In the genomic region with DNA sequence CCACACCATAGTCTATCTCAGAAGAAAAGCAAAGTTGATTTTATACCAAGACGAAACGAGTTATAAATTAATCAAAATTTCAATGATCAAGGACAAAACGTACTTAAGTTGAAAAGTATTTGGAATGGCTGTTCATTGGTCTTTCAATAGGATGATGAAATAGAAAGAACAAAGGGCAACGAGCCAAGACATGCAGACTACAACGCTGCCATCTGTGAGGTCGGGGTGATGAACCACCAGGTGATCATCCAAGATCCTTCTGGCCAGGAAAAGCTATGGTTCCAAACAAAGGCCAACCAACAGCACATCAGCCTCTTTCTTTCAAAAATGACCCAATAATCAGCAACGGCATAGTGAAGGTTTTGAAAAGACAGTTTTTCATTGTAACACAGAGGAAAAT, we compare ENCODE assay signal across 22 cellular contexts. TPM values are rescaled to one million over a fixed set of nuclear protein-coding genes. Genes with fewer than 3 reads are reported as not detected.
DNase-seq lines count a peak whose midpoint lies in the region; FAIRE-seq and TF ChIP-seq lines count a peak whose summit lies in the region.
"Had no signal": no experiment of that assay in that cellular context is flagged by ENCODE, and none has a peak within 500 bp of the region (broad histone marks: within the 10 kb centered on the region; RNA-seq: fewer than 3 reads in every experiment).

No MANE protein-coding gene starts in this region.

- TF ChIP-seq CTCF in epithelial cell of esophagus (IDR thresholded peaks at IDR 0.05; ENCODE audit: insufficient read depth, low read depth, low read length, missing control alignments) (no peak), left ventricle myocardium inferior (IDR thresholded peaks at IDR 0.05; ENCODE audit: borderline replicate concordance) (no peak)

- 20 to 53% (median 32%) methylated on average over 7 of the region's 7 CpGs for WGBS in small intestine, 3 donors

- no peak overlapping the region for H3K4me3 ChIP-seq in epithelial cell of esophagus (ENCODE audit: low read length)
- no peak overlapping the region for H3K4me3 ChIP-seq in small intestine (ENCODE audit: low read depth in 1 of 2, low read length in 2 of 2)
- H3K4me3 ChIP-seq in left ventricle myocardium inferior: no peak overlapping the region
- H3K4me3 ChIP-seq: BLaER1, Peyer's patch, SK-N-MC had no signal

- H3K27ac ChIP-seq in small intestine (ENCODE audit: low read depth in 1 of 2, low read length in 1 of 2) (no peak overlapping the region), left ventricle myocardium inferior (replicated peaks) (no peak overlapping the region)
- H3K27ac ChIP-seq: BLaER1, Peyer's patch, SK-N-MC had no signal

- H3K9me3 ChIP-seq in small intestine (ENCODE audit: control insufficient read depth, low read depth) (no peaks in the 10 kb centered on the region), left ventricle myocardium inferior (replicated peaks) (no peaks in the 10 kb centered on the region)
- H3K9me3 ChIP-seq: BLaER1, Peyer's patch had no signal

- H3K27me3 ChIP-seq in small intestine (ENCODE audit: control insufficient read depth in 2 of 2, insufficient read depth in 2 of 2, low read length in 2 of 2): no peaks in the 10 kb centered on the region
- no peaks in the 10 kb centered on the region for H3K27me3 ChIP-seq in left ventricle myocardium inferior (ENCODE audit: low read depth)
- H3K27me3 ChIP-seq: BLaER1, Peyer's patch had no signal

- peaks cover 0 to 2% of the 10 kb centered on the region in 2 donors for H3K36me3 ChIP-seq in small intestine (ENCODE audit: control insufficient read depth in 2 of 2, insufficient read depth in 2 of 2, low read length in 2 of 2)
- no peaks in the 10 kb centered on the region for H3K36me3 ChIP-seq in left ventricle myocardium inferior
- H3K36me3 ChIP-seq: Peyer's patch had no signal

- no peak for TF ChIP-seq POLR2A in GM12891 (IDR thresholded peaks at IDR 0.05; ENCODE audit: low read depth, low read length)

- intact Hi-C loops in left ventricle myocardium inferior (cut with micrococcal nuclease): loop anchor here (10.0 kb wide), 2 partner anchors 142 to 218 kb away; no protein-coding TSS in a partner anchor

- DNase-seq in NCI-H1105 treated with DMSO at 0.1 percent for 48 hours (lab: John Stamatoyannopoulos, UW): peak; percentile 2
- DNase-seq in NCI-H1105 (lab: John Stamatoyannopoulos, UW): no peak
- DNase-seq in NCI-H82 treated with DMSO at 0.1 percent for 48 hours (lab: John Stamatoyannopoulos, UW; ENCODE audit: unreplicated experiment): peak; percentile 6
- DNase-seq in epithelial cell of esophagus (ENCODE audit: low read depth): peak; percentile 64
- peak; percentile 52 for DNase-seq in small intestine
- DNase-seq in nucleus accumbens (lab: John Stamatoyannopoulos, UW): no peak
- DNase-seq in left ventricle myocardium inferior: no peak
- no peak for DNase-seq in GM12891 (ENCODE audit: insufficient read length, low spot score)
- DNase-seq: 8988T; CD8-positive, alpha-beta memory T cell; EL; HFFc6; Karpas-422; NCI-H1436; NCI-H2081; NCI-H2227 treated with DMSO at 0.1 percent for 48 hours; Peyer's patch; T-helper 9 cell had no signal

- H3K4me1 ChIP-seq in small intestine (ENCODE audit: control insufficient read depth in 2 of 2, insufficient read depth in 1 of 2, low read depth in 1 of 2, low read length in 1 of 2): no peaks in the 10 kb centered on the region
- H3K4me1 ChIP-seq in left ventricle myocardium inferior: peaks cover 19% of the 10 kb centered on the region

- no peak for FAIRE-seq in small intestine (lab: Jason Lieb, UNC)
- FAIRE-seq in GM12891 (lab: Jason Lieb, UNC): no peak
- FAIRE-seq: GM19239 had no signal

TF ChIP-seq in GM12891, 5 proteins besides CTCF, POLR2A, EP300 and RAD21:
- TF ChIP-seq SPI1 (IDR thresholded peaks at IDR 0.05; ENCODE audit: low read depth, low read length) (no peak), TAF1 (IDR thresholded peaks at IDR 0.05; ENCODE audit: low read depth, low read length) (no peak), PAX5 (IDR thresholded peaks at IDR 0.05; ENCODE audit: insufficient read depth, low read length, severe bottlenecking) (no peak), POU2F2 (IDR thresholded peaks at IDR 0.05; ENCODE audit: low read depth, low read length) (no peak), POLR2AphosphoS5 (IDR thresholded peaks at IDR 0.05; ENCODE audit: low read depth, low read length) (no peak)

RNA-seq across cellular contexts. Expression of a gene that starts 7.9 kb away (rescaled TPM):
- 10 to 100 TPM; 16.5 to 40.9 (median 23.7) TPM for polyA plus RNA-seq in small intestine
- 12.2 TPM for total RNA-seq in left ventricle myocardium inferior
- polyA plus RNA-seq in GM12891 (2012; ENCODE audit: low read depth, missing spikeins): 0.80 TPM

RNA-seq across cellular contexts. Expression of a gene that starts 45.5 kb away (rescaled TPM):
- polyA plus RNA-seq in small intestine: not detected
- total RNA-seq in left ventricle myocardium inferior: 1.1 TPM
- not detected for polyA plus RNA-seq in GM12891 (2012; ENCODE audit: low read depth, missing spikeins)
- total RNA-seq: CD8-positive, alpha-beta memory T cell; H4; HFFc6; Peyer's patch had no signal
- polyA plus RNA-seq: CD8-positive, alpha-beta memory T cell had no signal

Comparison
In these comparisons a context has a peak if more than half of its experiments do, and no peak if none do; other contexts are left out.
1. DNase-seq: peak in NCI-H1105 treated with DMSO at 0.1 percent for 48 hours (single experiment), NCI-H82 treated with DMSO at 0.1 percent for 48 hours (single experiment), epithelial cell of esophagus (single experiment) and small intestine (single experiment); none in NCI-H1105 (single experiment), nucleus accumbens (0 of 56), left ventricle myocardium inferior (single experiment) and GM12891 (single experiment).